ENCODE assay signal across 8 cellular contexts in genomic region chr1:36464605-36465393, GRCh38. TPM values are rescaled to one million over a fixed set of nuclear protein-coding genes. Genes with fewer than 3 reads are reported as not detected.
DNase-seq lines count a peak whose midpoint lies in the region; ATAC-seq and TF ChIP-seq lines count a peak whose summit lies in the region.

No MANE protein-coding gene starts in this region.

- peaks cover 7% of the 10 kb centered on the region for H3K36me3 Mint-ChIP-seq in neural progenitor cell

- no peaks in the 10 kb centered on the region for H3K36me3 ChIP-seq in neural progenitor cell

- peak; percentile 18 for ATAC-seq in GM18861 (IDR thresholded peaks at IDR 0.05; ENCODE audit: unreplicated experiment)
- ATAC-seq in HG03175 (IDR thresholded peaks at IDR 0.05; ENCODE audit: unreplicated experiment), result peak; percentile 33
- ATAC-seq in esophagus mucosa, result peak; percentile 28

- DNase-seq in AG04449 (ENCODE audit: low read depth, low spot score) (no peak), RWPE1 (ENCODE audit: low spot score) (no peak), neural progenitor cell (ENCODE audit: low spot score) (no peak), GM20000 (ENCODE audit: low spot score) (no peak), NOMO-1 treated with dmso at 0.1 percent for 144 hours (lab: John Stamatoyannopoulos, UW; ENCODE audit: unreplicated experiment) (no peak)

- H3K27ac ChIP-seq in RWPE1 (peak overlapping the region; percentile 84), neural progenitor cell (peak overlapping the region; percentile 92)

- peak overlapping the region; percentile 97 for H3K4me3 Mint-ChIP-seq in neural progenitor cell

- peaks cover 19% of the 10 kb centered on the region for H3K79me2 ChIP-seq in neural progenitor cell (ENCODE audit: low read depth)

- POLR2A ChIA-PET in AG04449 (lab: Yijun Ruan, JAX), result interaction anchor here (0.7 to 1.4 kb wide), 3 partner anchors 11 to 14 kb away, joined by 3 to 16 read pairs (median 4); partner anchors contain the start of gene OSCP1
- POLR2A ChIA-PET in RWPE1 (lab: Yijun Ruan, JAX; ENCODE audit: low non-redundant PET), result interaction anchor here (0.7 to 1.0 kb wide), 3 partner anchors 14 to 81 kb away, joined by 3 to 5 read pairs (median 5); partner anchors contain the start of gene OSCP1

- H3F3A ChIP-seq in neural progenitor cell (ENCODE audit: low read depth), result peaks cover 18% of the 10 kb centered on the region

- peak overlapping the region; percentile 98 for H2AFZ ChIP-seq in neural progenitor cell (replicated peaks)

- peaks cover 21% of the 10 kb centered on the region for H3K4me1 Mint-ChIP-seq in neural progenitor cell

- H4K20me1 ChIP-seq in neural progenitor cell (ENCODE audit: low read depth), result no peaks in the 10 kb centered on the region

- peaks cover 10% of the 10 kb centered on the region for H3K27me3 Mint-ChIP-seq in neural progenitor cell (ENCODE audit: insufficient read depth, low read depth)

- peak overlapping the region; percentile 85 for H3K4me3 ChIP-seq in AG04449 (ENCODE audit: low read depth, low read length)
- H3K4me3 ChIP-seq in neural progenitor cell, result peak overlapping the region; percentile 98

- H3K9me3 Mint-ChIP-seq in neural progenitor cell, result no peaks in the 10 kb centered on the region

- peaks cover 16% of the 10 kb centered on the region for H3K4me1 ChIP-seq in neural progenitor cell

- H3K4me2 ChIP-seq in neural progenitor cell, result peak overlapping the region; percentile 98

- H3K9me3 ChIP-seq in neural progenitor cell (ENCODE audit: low read depth), result no peaks in the 10 kb centered on the region

- peak overlapping the region; percentile 57 for H3K9ac ChIP-seq in neural progenitor cell

- H3K27me3 ChIP-seq in neural progenitor cell, result no peaks in the 10 kb centered on the region

- CTCF ChIA-PET in AG04449 (lab: Yijun Ruan, JAX), result interaction anchor here (0.7 to 1.4 kb wide), 3 partner anchors 10 to 970 kb away, joined by 3 to 5 read pairs (median 4); partner anchors contain the start of gene OSCP1
- CTCF ChIA-PET in RWPE1 (lab: Yijun Ruan, JAX), result interaction anchor here (0.6 kb wide), 1 partner anchor 1112 kb away, joined by 4 read pairs; no protein-coding TSS in a partner anchor

- H3K27ac Mint-ChIP-seq in neural progenitor cell, result peak overlapping the region; percentile 99

- no peak for TF ChIP-seq CTCF in AG04449 (IDR thresholded peaks at IDR 0.05; ENCODE audit: insufficient read depth, low read length, missing control alignments)
- no peak for TF ChIP-seq CTCF in RWPE1 (conservative IDR thresholded peaks at IDR 0.05; ENCODE audit: low read depth)
- TF ChIP-seq CTCF in neural progenitor cell (IDR thresholded peaks at IDR 0.05), result no peak
- TF ChIP-seq CTCF in GM20000 (IDR thresholded peaks at IDR 0.05; ENCODE audit: extremely low read depth, missing control alignments), result no peak

RNA-seq across cellular contexts. Expression of gene MRPS15, which starts 0.6 kb away (rescaled TPM):
- total RNA-seq in esophagus mucosa (89.4 TPM), neural progenitor cell (ENCODE audit: low replicate concordance) (75.2 and 109 TPM in 2 replicates)

RNA-seq across cellular contexts. Expression of gene OSCP1, which starts 14.5 kb away (rescaled TPM):
- total RNA-seq in esophagus mucosa (7.3 TPM), neural progenitor cell (ENCODE audit: low replicate concordance) (7.8 and 8.2 TPM in 2 replicates)

RNA-seq across cellular contexts. Expression of gene CSF3R, which starts 17.9 kb away (rescaled TPM):
- 3.2 TPM for total RNA-seq in esophagus mucosa
- total RNA-seq in neural progenitor cell (ENCODE audit: low replicate concordance), result 0.56 TPM in 1 of 2 replicates, not detected in the other
